ENCODE assay signal across 27 cellular contexts in the genomic region with DNA sequence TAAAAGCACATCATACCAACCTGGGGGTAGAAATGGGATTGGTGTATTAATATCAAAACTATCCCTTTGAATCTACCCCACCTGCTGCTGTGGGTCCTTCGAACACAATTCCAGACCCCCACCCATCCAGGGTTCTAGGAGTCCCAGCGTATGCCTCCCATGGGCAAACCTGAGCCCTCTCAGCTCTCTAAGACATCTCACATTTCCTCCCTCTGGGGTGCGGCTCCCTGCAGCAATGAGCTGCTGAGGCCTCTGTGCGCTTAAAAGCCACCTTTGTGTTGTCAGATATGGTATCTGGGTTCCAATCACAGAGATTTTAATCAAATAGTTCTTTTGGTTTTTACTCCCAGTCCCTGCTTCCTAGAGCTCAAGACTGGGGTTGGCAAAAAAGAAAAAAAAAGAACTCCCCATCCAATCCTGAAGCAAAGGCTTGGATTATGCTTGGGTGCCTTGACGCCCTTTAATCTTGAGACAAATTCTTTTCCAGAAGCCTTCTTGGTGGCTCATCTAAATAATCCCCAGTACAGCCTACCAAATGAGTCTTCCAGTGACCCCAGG. TPM values are rescaled to one million over a fixed set of nuclear protein-coding genes. Genes with fewer than 3 reads are reported as not detected.
A peak's percentile ranks its signal among the peaks of the same experiment; 100 is the strongest.
DNase-seq lines count a peak whose midpoint lies in the region; ATAC-seq and TF ChIP-seq lines count a peak whose summit lies in the region.
"Had no signal": no experiment of that assay in that cellular context is flagged by ENCODE, and none has a peak within 500 bp of the region (broad histone marks: within the 10 kb centered on the region; RNA-seq: fewer than 3 reads in every experiment).

No MANE protein-coding gene starts in this region.

- in situ Hi-C loops in ACHN (cut with HindIII; ENCODE audit: low pct_ligation_motif_present, low pct_unique_long_range_greater_than_20kb, low sequenced_read_pairs) = no loop called here

- peaks cover 16% of the 10 kb centered on the region for H3K4me1 Mint-ChIP-seq in memory B cell
- peaks cover 38% of the 10 kb centered on the region for H3K4me1 Mint-ChIP-seq in type B pancreatic cell (ENCODE audit: unreplicated experiment)
- H3K4me1 Mint-ChIP-seq: CD8-positive, alpha-beta memory T cell; immature natural killer cell had no signal

- H3K27me3 Mint-ChIP-seq in memory B cell = no peaks in the 10 kb centered on the region
- H3K27me3 Mint-ChIP-seq in type B pancreatic cell = no peaks in the 10 kb centered on the region
- H3K27me3 Mint-ChIP-seq: natural killer cell treated with Interleukin-12 subunit alpha and Interleukin-12 subunit beta and Interleukin-15 and Interleukin-18, amount 100 ng/mL, for 72 hours; stimulated activated naive CD8-positive, alpha-beta T cell treated with anti-CD3 and anti-CD28 coated beads, Interleukin-15, Interleukin-2, amounts not matched to agents 100 ng/mL and 50 ng/mL, for 24 hours had no signal

- ATAC-seq in memory B cell (ENCODE audit: low read depth) (no peak), HG02571 (IDR thresholded peaks at IDR 0.05; ENCODE audit: unreplicated experiment) (no peak)
- ATAC-seq: activated T-cell treated with anti-CD3 and anti-CD28 coated beads, Interleukin-2, amount 50 U/mL, for 4 hours; natural killer cell treated with Interleukin-12 subunit alpha and Interleukin-12 subunit beta and Interleukin-15 and Interleukin-18, amount 100 ng/mL, for 72 hours; pancreas had no signal

- peak overlapping the region; percentile 5 for H3K27ac ChIP-seq in OCI-LY1 (ENCODE audit: low read depth, low read length, poor library complexity, severe bottlenecking)
- H3K27ac ChIP-seq: HL-60, pancreas, SJCRH30, thyroid gland had no signal

- H3K9me2 ChIP-seq in OCI-LY1 (ENCODE audit: low read depth, low read length) = no peaks in the 10 kb centered on the region

- no peaks in the 10 kb centered on the region for H3F3A ChIP-seq in OCI-LY1 (ENCODE audit: insufficient read depth, low read length)

- H3K9ac ChIP-seq in OCI-LY1 (ENCODE audit: low read length) = no peak overlapping the region

- H3K4me2 ChIP-seq in OCI-LY1 (ENCODE audit: low read length) = peak overlapping the region; percentile 36

- peak; percentile 38 for DNase-seq in NCI-H2171 treated with DMSO at 0.1 percent for 48 hours (lab: John Stamatoyannopoulos, UW)
- no peak for DNase-seq in NCI-H2171 (lab: John Stamatoyannopoulos, UW)
- no peak for DNase-seq in memory B cell (ENCODE audit: low spot score in 2 of 2)
- no peak for DNase-seq in type B pancreatic cell (ENCODE audit: extremely low spot score, unreplicated experiment)
- DNase-seq in HK-2 (ENCODE audit: unreplicated experiment) = no peak
- no peak for DNase-seq in ACHN
- DNase-seq: 8988T; activated T-cell treated with anti-CD3 and anti-CD28 coated beads, Interleukin-2, amount 50 U/mL, for 4 hours; AML-193; CD8-positive, alpha-beta memory T cell; DMS153; effector CD4-positive, alpha-beta T cell; erythroblast; GDM1; immature natural killer cell; left lung; NCI-H2081 treated with DMSO at 0.1 percent for 48 hours; NCI-H446 treated with DMSO at 0.1 percent for 48 hours; pancreas; SJCRH30; T-helper 1 cell; thyroid gland had no signal

- H4K20me1 ChIP-seq in OCI-LY1 (ENCODE audit: insufficient read depth, low read length) = no peaks in the 10 kb centered on the region

- no peaks in the 10 kb centered on the region for H3K79me2 ChIP-seq in OCI-LY1 (ENCODE audit: insufficient read depth, low read length)

- H3K9me3 Mint-ChIP-seq in memory B cell = no peaks in the 10 kb centered on the region
- H3K9me3 Mint-ChIP-seq in type B pancreatic cell = peaks cover 3% of the 10 kb centered on the region
- H3K9me3 Mint-ChIP-seq: activated T-cell treated with anti-CD3 and anti-CD28 coated beads, Interleukin-2, amount 50 U/mL, for 4 hours; CD8-positive, alpha-beta memory T cell; immature natural killer cell; natural killer cell treated with Interleukin-12 subunit alpha and Interleukin-12 subunit beta and Interleukin-15 and Interleukin-18, amount 100 ng/mL, for 72 hours; stimulated activated naive CD8-positive, alpha-beta T cell treated with anti-CD3 and anti-CD28 coated beads, Interleukin-15, Interleukin-2, amounts not matched to agents 100 ng/mL and 50 ng/mL, for 24 hours had no signal

- H3K36me3 ChIP-seq in OCI-LY1 (ENCODE audit: insufficient read depth, low read length) = no peaks in the 10 kb centered on the region
- H3K36me3 ChIP-seq: left lung, pancreas, SJCRH30, thyroid gland had no signal

- H2AFZ ChIP-seq in OCI-LY1 (ENCODE audit: low read length) = no peak overlapping the region

- H3K27me3 ChIP-seq in OCI-LY1 (ENCODE audit: insufficient read depth, low read length) = no peaks in the 10 kb centered on the region
- H3K27me3 ChIP-seq: left lung, pancreas, SJCRH30, thyroid gland had no signal

- TF ChIP-seq CTCF in OCI-LY1 (IDR thresholded peaks at IDR 0.05; ENCODE audit: low read length) (no peak), type B pancreatic cell (conservative IDR thresholded peaks at IDR 0.05) (no peak)

- H3K4me3 Mint-ChIP-seq in memory B cell (no peak overlapping the region), type B pancreatic cell (peak overlapping the region; percentile 56)
- H3K4me3 Mint-ChIP-seq: activated T-cell treated with anti-CD3 and anti-CD28 coated beads, Interleukin-2, amount 50 U/mL, for 4 hours; CD8-positive, alpha-beta memory T cell; immature natural killer cell; natural killer cell treated with Interleukin-12 subunit alpha and Interleukin-12 subunit beta and Interleukin-15 and Interleukin-18, amount 100 ng/mL, for 72 hours; stimulated activated naive CD8-positive, alpha-beta T cell treated with anti-CD3 and anti-CD28 coated beads, Interleukin-15, Interleukin-2, amounts not matched to agents 100 ng/mL and 50 ng/mL, for 24 hours had no signal

- no peaks in the 10 kb centered on the region for H3K36me3 Mint-ChIP-seq in memory B cell
- no peaks in the 10 kb centered on the region for H3K36me3 Mint-ChIP-seq in type B pancreatic cell
- H3K36me3 Mint-ChIP-seq: CD8-positive, alpha-beta memory T cell; immature natural killer cell; natural killer cell treated with Interleukin-12 subunit alpha and Interleukin-12 subunit beta and Interleukin-15 and Interleukin-18, amount 100 ng/mL, for 72 hours had no signal

- peak overlapping the region; percentile 17 for H3K4me3 ChIP-seq in OCI-LY1 (ENCODE audit: low read depth, low read length, poor library complexity, severe bottlenecking)
- H3K4me3 ChIP-seq: left lung, pancreas, SJCRH30, thyroid gland had no signal

- no peaks in the 10 kb centered on the region for H3K9me3 ChIP-seq in OCI-LY1 (ENCODE audit: low read length)
- H3K9me3 ChIP-seq: left lung, pancreas, SJCRH30, thyroid gland had no signal

- peak overlapping the region; percentile 75 for H3K27ac Mint-ChIP-seq in memory B cell
- H3K27ac Mint-ChIP-seq in type B pancreatic cell = peak overlapping the region; percentile 80
- H3K27ac Mint-ChIP-seq: immature natural killer cell; natural killer cell treated with Interleukin-12 subunit alpha and Interleukin-12 subunit beta and Interleukin-15 and Interleukin-18, amount 100 ng/mL, for 72 hours; stimulated activated naive CD8-positive, alpha-beta T cell treated with anti-CD3 and anti-CD28 coated beads, Interleukin-15, Interleukin-2, amounts not matched to agents 100 ng/mL and 50 ng/mL, for 24 hours had no signal

- peaks cover 14% of the 10 kb centered on the region for H3K4me1 ChIP-seq in OCI-LY1 (ENCODE audit: insufficient read depth, low read length, severe bottlenecking)
- H3K4me1 ChIP-seq: pancreas, SJCRH30 had no signal

RNA-seq across cellular contexts. Expression of a gene that starts 37.5 kb away (rescaled TPM):
- total RNA-seq in type B pancreatic cell (ENCODE audit: low replicate concordance) = 9.2 and 13.6 TPM in 2 replicates
